ENCODE assay signal across 21 cellular contexts in the genomic region with DNA sequence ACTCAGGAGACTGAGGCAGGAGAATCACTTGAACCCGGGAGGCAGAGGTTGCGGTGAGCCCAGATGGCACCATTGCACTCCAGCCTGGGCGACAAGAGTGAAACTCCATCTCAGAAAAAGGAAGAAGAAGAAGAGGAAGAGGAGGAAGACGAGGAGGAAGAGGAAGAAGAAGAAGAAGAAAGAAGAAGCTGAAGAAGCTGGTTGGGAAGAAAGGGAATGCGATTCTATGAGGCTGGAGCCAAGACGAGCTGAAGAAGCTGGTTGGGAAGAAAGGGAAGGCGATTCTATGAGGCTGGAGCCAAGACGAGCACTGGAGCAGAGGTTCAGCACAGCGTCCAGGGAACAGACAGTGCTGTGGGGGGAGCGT.
"Had no signal": no experiment of that assay in that cellular context is flagged by ENCODE, and none has a peak within 500 bp of the region (broad histone marks: within the 10 kb centered on the region; RNA-seq: fewer than 3 reads in every experiment).

No MANE protein-coding gene starts in this region.

- H3K9me3 ChIP-seq: lower lobe of right lung, pancreas, thyroid gland, uterus had no signal

- H3K4me3 Mint-ChIP-seq: activated CD4-positive, alpha-beta memory T cell treated with anti-CD3 and anti-CD28 coated beads for 36 hours; activated CD4-positive, alpha-beta T cell treated with anti-CD3 and anti-CD28 coated beads for 36 hours; activated CD8-positive, alpha-beta memory T cell treated with anti-CD3 and anti-CD28 coated beads, Interleukin-2, amount 10 ng/mL, durations not matched to agents 7 days and 5 days; activated naive CD8-positive, alpha-beta T cell; activated T-cell treated with anti-CD3 and anti-CD28 coated beads, Interleukin-2, amount 50 U/mL, for 4 hours; brain; stimulated activated memory B cell treated with anti-CD40 and anti-IgM and Interleukin-4, amounts not matched to agents 10 μg/mL and 1 μg/mL and 100 μg/mL, for 72 hours; T-cell had no signal

- DNase-seq: activated CD4-positive, alpha-beta memory T cell treated with anti-CD3 and anti-CD28 coated beads for 36 hours; activated CD4-positive, alpha-beta T cell treated with anti-CD3 and anti-CD28 coated beads for 36 hours; activated CD8-positive, alpha-beta memory T cell treated with anti-CD3 and anti-CD28 coated beads, Interleukin-2, amount 10 ng/mL, durations not matched to agents 7 days and 5 days; activated gamma-delta T cell treated with Interleukin-2 at 50 U/mL for 16 hours; activated T-cell treated with anti-CD3 and anti-CD28 coated beads, Interleukin-2, amount 50 U/mL, for 4 hours; amniotic stem cell; central memory CD4-positive, alpha-beta T cell; effector CD8-positive, alpha-beta T cell; immature natural killer cell; lower lobe of right lung; midbrain; stimulated activated CD4-positive, alpha-beta T cell treated with anti-CD3 and anti-CD28 coated beads, Interleukin-12 subunit alpha, Interleukin-12 subunit beta, amount 100 ng/mL, for 4 hours; T-cell; thyroid gland; uterus had no signal

- FAIRE-seq: frontal cortex, pancreas had no signal

- H3K27ac Mint-ChIP-seq: activated CD4-positive, alpha-beta memory T cell treated with anti-CD3 and anti-CD28 coated beads for 36 hours; activated CD4-positive, alpha-beta T cell treated with anti-CD3 and anti-CD28 coated beads for 36 hours; activated CD8-positive, alpha-beta memory T cell treated with anti-CD3 and anti-CD28 coated beads, Interleukin-2, amount 10 ng/mL, durations not matched to agents 7 days and 5 days; activated naive CD8-positive, alpha-beta T cell; immature natural killer cell; stimulated activated memory B cell treated with anti-CD40 and anti-IgM and Interleukin-4, amounts not matched to agents 10 μg/mL and 1 μg/mL and 100 μg/mL, for 72 hours; T-cell had no signal

- H3K4me3 ChIP-seq: pancreas, thyroid gland, uterus had no signal

- H3K4me1 ChIP-seq: uterus had no signal

- H3K27me3 ChIP-seq: pancreas, thyroid gland, uterus had no signal

- H3K36me3 Mint-ChIP-seq: activated CD4-positive, alpha-beta memory T cell treated with anti-CD3 and anti-CD28 coated beads for 36 hours; activated CD8-positive, alpha-beta memory T cell treated with anti-CD3 and anti-CD28 coated beads, Interleukin-2, amount 10 ng/mL, durations not matched to agents 7 days and 5 days; activated naive CD8-positive, alpha-beta T cell; brain; immature natural killer cell; stimulated activated memory B cell treated with anti-CD40 and anti-IgM and Interleukin-4, amounts not matched to agents 10 μg/mL and 1 μg/mL and 100 μg/mL, for 72 hours; T-cell had no signal

- H3K9me3 Mint-ChIP-seq: activated CD4-positive, alpha-beta memory T cell treated with anti-CD3 and anti-CD28 coated beads for 36 hours; activated T-cell treated with anti-CD3 and anti-CD28 coated beads, Interleukin-2, amount 50 U/mL, for 4 hours; brain; immature natural killer cell; stimulated activated memory B cell treated with anti-CD40 and anti-IgM and Interleukin-4, amounts not matched to agents 10 μg/mL and 1 μg/mL and 100 μg/mL, for 72 hours; T-cell had no signal

- H3K36me3 ChIP-seq: lower lobe of right lung, pancreas, thyroid gland, uterus had no signal

- H3K27ac ChIP-seq: coronary artery, lower lobe of right lung, thyroid gland, uterus had no signal
